Comparison of ENCODE assay signal across 9 cellular contexts in genomic region chr5:149828161-149829011, GRCh38.
DNase-seq lines count a peak whose midpoint lies in the region; ATAC-seq and TF ChIP-seq lines count a peak whose summit lies in the region.
"Had no signal": no experiment of that assay in that cellular context is flagged by ENCODE, and none has a peak within 500 bp of the region (broad histone marks: within the 10 kb centered on the region; RNA-seq: fewer than 3 reads in every experiment).

No MANE protein-coding gene starts in this region.

- WGBS in endodermal cell (ENCODE audit: insufficient coverage in 1 of 2, insufficient read length in 1 of 2), 2 experiments: 41 to 48% methylated on average over 6 to 11 of the region's 11 CpGs

- no peaks in the 10 kb centered on the region for H3K9me3 ChIP-seq in endodermal cell (ENCODE audit: control insufficient read depth, low read length)

- H3K27ac Mint-ChIP-seq in activated CD8-positive, alpha-beta T cell treated with anti-CD3 and anti-CD28 coated beads, Interleukin-2, amount 10 ng/mL, durations not matched to agents 7 days and 5 days: no peak overlapping the region
- H3K27ac Mint-ChIP-seq in endodermal cell: peak overlapping the region; percentile 25
- peak overlapping the region; percentile 31 for H3K27ac Mint-ChIP-seq in mesothelial cell of epicardium

- POLR2A ChIA-PET in activated CD8-positive, alpha-beta T cell treated with anti-CD3 and anti-CD28 coated beads, Interleukin-2, amount 10 ng/mL, durations not matched to agents 7 days and 5 days (lab: Charles Lee): no interaction called here

- peaks cover 5% of the 10 kb centered on the region for H3K4me1 Mint-ChIP-seq in activated CD8-positive, alpha-beta T cell treated with anti-CD3 and anti-CD28 coated beads, Interleukin-2, amount 10 ng/mL, durations not matched to agents 7 days and 5 days (ENCODE audit: low read depth)
- peaks cover 5% of the 10 kb centered on the region for H3K4me1 Mint-ChIP-seq in endodermal cell
- H3K4me1 Mint-ChIP-seq in mesothelial cell of epicardium: no peaks in the 10 kb centered on the region

- peaks cover 3% of the 10 kb centered on the region for H3K36me3 Mint-ChIP-seq in activated CD8-positive, alpha-beta T cell treated with anti-CD3 and anti-CD28 coated beads, Interleukin-2, amount 10 ng/mL, durations not matched to agents 7 days and 5 days (ENCODE audit: low read depth)
- H3K36me3 Mint-ChIP-seq in endodermal cell (ENCODE audit: low read depth) (no peaks in the 10 kb centered on the region), mesothelial cell of epicardium (no peaks in the 10 kb centered on the region)

- peak; percentile 71 for ATAC-seq in activated CD8-positive, alpha-beta T cell treated with anti-CD3 and anti-CD28 coated beads, Interleukin-2, amount 10 ng/mL, durations not matched to agents 7 days and 5 days

- no peaks in the 10 kb centered on the region for H3K4me1 ChIP-seq in endodermal cell (ENCODE audit: control insufficient read depth, insufficient read depth, low read length)

- CTCF ChIA-PET in activated CD8-positive, alpha-beta T cell treated with anti-CD3 and anti-CD28 coated beads, Interleukin-2, amount 10 ng/mL, durations not matched to agents 7 days and 5 days (lab: Charles Lee): interaction anchor here (0.6 to 11.6 kb wide), 26 partner anchors 8 to 250 kb away, joined by 3 to 155 read pairs (median 5); no protein-coding TSS in a partner anchor

- H3K27me3 Mint-ChIP-seq in activated CD8-positive, alpha-beta T cell treated with anti-CD3 and anti-CD28 coated beads, Interleukin-2, amount 10 ng/mL, durations not matched to agents 7 days and 5 days (ENCODE audit: low read depth): no peaks in the 10 kb centered on the region
- H3K27me3 Mint-ChIP-seq in endodermal cell (ENCODE audit: insufficient read depth) (no peaks in the 10 kb centered on the region), mesothelial cell of epicardium (ENCODE audit: low read depth) (no peaks in the 10 kb centered on the region)
- H3K27me3 Mint-ChIP-seq: IgD-negative memory B cell had no signal

- no peaks in the 10 kb centered on the region for H3K27me3 ChIP-seq in endodermal cell (ENCODE audit: control insufficient read depth, insufficient read depth, low read length, poor library complexity, severe bottlenecking)

- no peak overlapping the region for H3K4me3 Mint-ChIP-seq in activated CD8-positive, alpha-beta T cell treated with anti-CD3 and anti-CD28 coated beads, Interleukin-2, amount 10 ng/mL, durations not matched to agents 7 days and 5 days
- H3K4me3 Mint-ChIP-seq in endodermal cell: no peak overlapping the region
- no peak overlapping the region for H3K4me3 Mint-ChIP-seq in mesothelial cell of epicardium
- H3K4me3 Mint-ChIP-seq: IgD-negative memory B cell had no signal

- DNase-seq in C1 segment of cervical spinal cord (lab: John Stamatoyannopoulos, UW): peak in 12 of 14 donors; percentile 8 to 67 (median 48)
- peak; percentile 89 for DNase-seq in GM19240 (ENCODE audit: insufficient read length, low spot score)
- DNase-seq in HK-2 (ENCODE audit: unreplicated experiment): peak; percentile 79
- DNase-seq in NOMO-1 (lab: John Stamatoyannopoulos, UW; ENCODE audit: unreplicated experiment in 2 of 2): peak; percentile 76 to 89
- DNase-seq in activated CD8-positive, alpha-beta T cell treated with anti-CD3 and anti-CD28 coated beads, Interleukin-2, amount 10 ng/mL, durations not matched to agents 7 days and 5 days: peak; percentile 89
- DNase-seq in endodermal cell: peak; percentile 96
- peak; percentile 74 to 93 for DNase-seq in mesothelial cell of epicardium (ENCODE audit: low spot score in 2 of 2, unreplicated experiment in 2 of 2)
- DNase-seq in stimulated activated CD8-positive, alpha-beta memory T cell treated with anti-CD3 and anti-CD28 coated beads, Interleukin-15, amount 100 ng/mL, for 48 hours (ENCODE audit: low read depth in 2 of 2): peak; percentile 51 to 59

- no peak overlapping the region for H3K27ac ChIP-seq in endodermal cell (ENCODE audit: low read depth, low read length)

- TF ChIP-seq CTCF in endodermal cell (conservative IDR thresholded peaks at IDR 0.05) (peak; percentile 97), mesothelial cell of epicardium (IDR thresholded peaks at IDR 0.05; ENCODE audit: unreplicated experiment) (peak; percentile 91)

- no peaks in the 10 kb centered on the region for H3K9me3 Mint-ChIP-seq in activated CD8-positive, alpha-beta T cell treated with anti-CD3 and anti-CD28 coated beads, Interleukin-2, amount 10 ng/mL, durations not matched to agents 7 days and 5 days (ENCODE audit: insufficient read depth)
- H3K9me3 Mint-ChIP-seq in endodermal cell (no peaks in the 10 kb centered on the region), mesothelial cell of epicardium (no peaks in the 10 kb centered on the region)
- H3K9me3 Mint-ChIP-seq: IgD-negative memory B cell had no signal

- no peak overlapping the region for H3K4me3 ChIP-seq in endodermal cell (ENCODE audit: low read length)

- no peaks in the 10 kb centered on the region for H3K36me3 ChIP-seq in endodermal cell (ENCODE audit: control insufficient read depth, insufficient read depth, low read length)

- H3K9ac ChIP-seq in endodermal cell (ENCODE audit: extremely low read depth, low read length, poor library complexity, severe bottlenecking): no peak overlapping the region
